ENCODE assay signal across 15 cellular contexts in the genomic region with DNA sequence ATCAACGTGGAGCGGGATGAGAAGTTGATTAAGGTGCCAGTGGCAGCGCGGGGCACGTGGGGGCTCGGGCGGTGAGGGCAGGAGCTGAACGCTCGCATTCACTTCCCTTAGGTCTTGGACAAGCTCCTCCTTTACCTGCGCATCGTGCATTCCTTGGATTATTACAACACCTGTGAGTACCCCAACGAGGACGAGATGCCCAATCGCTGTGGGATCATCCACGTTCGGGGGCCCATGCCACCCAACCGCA. TPM values are rescaled to one million over a fixed set of nuclear protein-coding genes. Genes with fewer than 3 reads are reported as not detected.
A peak's percentile ranks its signal among the peaks of the same experiment; 100 is the strongest.
DNase-seq lines count a peak whose midpoint lies in the region; ATAC-seq, FAIRE-seq and TF ChIP-seq lines count a peak whose summit lies in the region.
"Had no signal": no experiment of that assay in that cellular context is flagged by ENCODE, and none has a peak within 500 bp of the region (broad histone marks: within the 10 kb centered on the region; RNA-seq: fewer than 3 reads in every experiment).

No MANE protein-coding gene starts in this region.

- peaks cover 71% of the 10 kb centered on the region; the same call in 1 of the 2 replicates for H3K36me3 ChIP-seq in Loucy (ENCODE audit: insufficient read depth, low read length)
- peaks cover 26 to 51% of the 10 kb centered on the region in 2 experiments for H3K36me3 ChIP-seq in GM12878 (ENCODE audit: control insufficient read depth in 2 of 2, insufficient read depth in 2 of 2, low read length in 1 of 2)
- H3K36me3 ChIP-seq in osteoblast (ENCODE audit: insufficient read depth, low read length), result peaks cover 69% of the 10 kb centered on the region

- H3K36me3 Mint-ChIP-seq in T-helper 2 cell treated with Interferon-gamma antibody and Interleukin-4, amounts not matched to agents 5 μg/mL and 100 μg/mL, for 36 hours (ENCODE audit: low read depth), result peaks cover 63% of the 10 kb centered on the region

- intact Hi-C loops in GM12878 (cut with micrococcal nuclease; ENCODE audit: unreplicated experiment), result no loop called here

- SMC1A ChIA-PET in GM12878 (lab: Charles Lee; ENCODE audit: uncharacterized antibody, unreplicated experiment), result interaction anchor here (1.1 to 4.4 kb wide), 3 partner anchors 9 to 191 kb away, joined by 3 to 33 read pairs (median 3); no protein-coding TSS in a partner anchor

- in situ Hi-C loops in GM12878 (cut with MboI), result no loop called here

- no peaks in the 10 kb centered on the region for H3K9me2 ChIP-seq in Loucy (replicated peaks; ENCODE audit: low read depth, low read length)

- FAIRE-seq in GM12878 (lab: Jason Lieb, UNC), result no peak
- FAIRE-seq: A204.1, H54 had no signal

- H3K79me2 ChIP-seq in Loucy (ENCODE audit: insufficient read depth, low read length) (peaks cover 16% of the 10 kb centered on the region), GM12878 (ENCODE audit: control insufficient read depth, insufficient read depth, low read length) (peaks cover 18% of the 10 kb centered on the region), osteoblast (ENCODE audit: insufficient read depth, low read length) (peaks cover 60% of the 10 kb centered on the region)

- no peak for TF ChIP-seq EP300 in GM12878 (IDR thresholded peaks at IDR 0.05; ENCODE audit: borderline replicate concordance in 1 of 2, control insufficient read depth in 1 of 2, low read depth in 2 of 2, low read length in 2 of 2)

- 93% methylated on average over 12 of the region's 17 CpGs for WGBS in GM12878 (ENCODE audit: insufficient coverage, insufficient replicate concordance, low lambda C conversion rate, missing lambda C conversion rate)

- H3K4me1 ChIP-seq in Loucy (ENCODE audit: insufficient read depth, low read length, poor library complexity, severe bottlenecking), result peaks cover 28% of the 10 kb centered on the region
- peaks cover 30% of the 10 kb centered on the region for H3K4me1 ChIP-seq in GM12878 (ENCODE audit: control insufficient read depth, insufficient read depth, low read length)
- H3K4me1 ChIP-seq in osteoblast (ENCODE audit: insufficient read depth, low read length), result peaks cover 22% of the 10 kb centered on the region

- H3K9me3 Mint-ChIP-seq in T-helper 2 cell treated with Interferon-gamma antibody and Interleukin-4, amounts not matched to agents 5 μg/mL and 100 μg/mL, for 36 hours, result no peaks in the 10 kb centered on the region

- H3K9ac ChIP-seq in Loucy (ENCODE audit: low read depth, low read length, poor library complexity, severe bottlenecking) (peak overlapping the region; percentile 7), GM12878 (ENCODE audit: control insufficient read depth, insufficient read depth, low read length) (no peak overlapping the region)

- H3F3A ChIP-seq in Loucy (ENCODE audit: low read depth), result 0 out of 2 replicates have a peak, but pooled peaks cover 5% of the 10 kb centered on the region

- no peak for TF ChIP-seq POLR2A in GM12878 (IDR thresholded peaks at IDR 0.05; ENCODE audit: low read depth, low read length)

- H3K27me3 Mint-ChIP-seq in T-helper 2 cell treated with Interferon-gamma antibody and Interleukin-4, amounts not matched to agents 5 μg/mL and 100 μg/mL, for 36 hours (ENCODE audit: low read depth), result peaks cover 13% of the 10 kb centered on the region

- peak overlapping the region; percentile 29 for H3K4me2 ChIP-seq in Loucy (ENCODE audit: low read depth, low read length, poor library complexity, severe bottlenecking)
- peak overlapping the region; percentile 94 for H3K4me2 ChIP-seq in GM12878 (ENCODE audit: control insufficient read depth, insufficient read depth)
- no peak overlapping the region for H3K4me2 ChIP-seq in osteoblast (ENCODE audit: insufficient read depth, low read length)

- RAD21 ChIA-PET in GM12878 (lab: Charles Lee; ENCODE audit: unreplicated experiment), result interaction anchor here (0.5 to 1.9 kb wide), 3 partner anchors 12 to 34 kb away, joined by 5 to 7 read pairs (median 6); a partner anchor contains a TSS

- H3K4me3 Mint-ChIP-seq in T-helper 2 cell treated with Interferon-gamma antibody and Interleukin-4, amounts not matched to agents 5 μg/mL and 100 μg/mL, for 36 hours, result peak overlapping the region; percentile 88

- H4K20me1 ChIP-seq in Loucy (ENCODE audit: insufficient read depth, low read length, poor library complexity, severe bottlenecking), result peaks cover 43% of the 10 kb centered on the region
- H4K20me1 ChIP-seq in GM12878 (ENCODE audit: control insufficient read depth, insufficient read depth), result no peaks in the 10 kb centered on the region; the same call in 1 of the 2 replicates
- peaks cover 12% of the 10 kb centered on the region for H4K20me1 ChIP-seq in osteoblast (ENCODE audit: insufficient read depth, low read length)

- no peak for TF ChIP-seq CTCF in Loucy (conservative IDR thresholded peaks at IDR 0.05; ENCODE audit: low read length)
- no peak for TF ChIP-seq CTCF in GM12878 (IDR thresholded peaks at IDR 0.05 in 2 of 3, conservative IDR thresholded peaks at IDR 0.05 in 1 of 3; ENCODE audit: control insufficient read depth in 2 of 3, extremely low read depth in 1 of 3, insufficient read depth in 1 of 3, low read depth in 3 of 3, low read length in 3 of 3)
- TF ChIP-seq CTCF in osteoblast (IDR thresholded peaks at IDR 0.05; ENCODE audit: extremely low read depth, low read depth, low read length), result no peak

- POLR2A ChIA-PET in GM12878 (lab: Charles Lee), result interaction anchor here (0.5 to 6.7 kb wide), 5 partner anchors 11 to 139 kb away, joined by 3 to 131 read pairs (median 4); a partner anchor contains a TSS

- DNase-seq in T-helper 2 cell treated with Interferon-gamma antibody and Interleukin-4, amounts not matched to agents 5 μg/mL and 100 μg/mL, for 36 hours (ENCODE audit: low spot score), result no peak
- no peak for DNase-seq in T-helper 2 cell
- DNase-seq in GM12878 (ENCODE audit: low read depth, low spot score), result no peak
- DNase-seq in osteoblast (ENCODE audit: insufficient read length, low spot score, missing footprints), result peak; percentile 42
- DNase-seq in anterior cingulate cortex (lab: John Stamatoyannopoulos, UW), result no peak
- DNase-seq: DMS53, IMR-90, NCI-H1930, tibial artery had no signal

- peaks cover 34% of the 10 kb centered on the region for H3K4me1 Mint-ChIP-seq in T-helper 2 cell treated with Interferon-gamma antibody and Interleukin-4, amounts not matched to agents 5 μg/mL and 100 μg/mL, for 36 hours (ENCODE audit: low read depth)

- BruUV-seq in GM12878 (replicated peaks; lab: Mats Ljungman, UMichigan), result no TSS peak

- no peak for ATAC-seq in GM12878
- ATAC-seq in GM18517 (IDR thresholded peaks at IDR 0.05; ENCODE audit: unreplicated experiment), result no peak
- ATAC-seq in HG03342 (IDR thresholded peaks at IDR 0.05; ENCODE audit: unreplicated experiment), result no peak
- ATAC-seq: right cardiac atrium had no signal

- H3K27ac ChIP-seq in GM12878 (ENCODE audit: control insufficient read depth, insufficient read depth), result peak overlapping the region; percentile 66
- no peak overlapping the region for H3K27ac ChIP-seq in osteoblast (ENCODE audit: low read depth, low read length)
- H3K27ac ChIP-seq: tibial artery had no signal

- TF ChIP-seq RAD21 in GM12878 (IDR thresholded peaks at IDR 0.05; ENCODE audit: insufficient read depth, low read depth, low read length), result no peak

- H3K27ac Mint-ChIP-seq in T-helper 2 cell treated with Interferon-gamma antibody and Interleukin-4, amounts not matched to agents 5 μg/mL and 100 μg/mL, for 36 hours, result peak overlapping the region; percentile 94

- no peak overlapping the region for H2AFZ ChIP-seq in Loucy (ENCODE audit: low read length)
- no peak overlapping the region for H2AFZ ChIP-seq in GM12878 (ENCODE audit: control insufficient read depth, low read depth, low read length)
- H2AFZ ChIP-seq in osteoblast (ENCODE audit: low read length), result no peak overlapping the region

- H3K4me3 ChIP-seq in Loucy (ENCODE audit: low read length, poor library complexity, severe bottlenecking), result no peak overlapping the region
- no peak overlapping the region for H3K4me3 ChIP-seq in GM12878
- no peak overlapping the region for H3K4me3 ChIP-seq in osteoblast (ENCODE audit: insufficient read depth, low read length)
- H3K4me3 ChIP-seq: tibial artery had no signal

- H3K9me3 ChIP-seq in Loucy (ENCODE audit: insufficient read depth, low read depth, low read length) (no peaks in the 10 kb centered on the region), GM12878 (replicated peaks; ENCODE audit: control insufficient read depth, insufficient read depth, low read length) (no peaks in the 10 kb centered on the region), osteoblast (ENCODE audit: low read depth, low read length) (no peaks in the 10 kb centered on the region)
- H3K9me3 ChIP-seq: tibial artery had no signal

- CTCF ChIA-PET in GM12878 (lab: Yijun Ruan, JAX), result interaction anchor here (0.6 to 1.2 kb wide), 2 partner anchors 9 to 191 kb away, joined by 5 to 7 read pairs; no protein-coding TSS in a partner anchor

- H3K27me3 ChIP-seq in Loucy (ENCODE audit: insufficient read depth, low read length, poor library complexity, severe bottlenecking) (no peaks in the 10 kb centered on the region), GM12878 (replicated peaks in 1 of 2; ENCODE audit: control insufficient read depth in 2 of 2, insufficient read depth in 2 of 2, low read length in 1 of 2) (no peaks in the 10 kb centered on the region), osteoblast (ENCODE audit: insufficient read depth, low read length) (no peaks in the 10 kb centered on the region)
- H3K27me3 ChIP-seq: tibial artery had no signal

RNA-seq across cellular contexts. Expression of a gene that starts 2.7 kb away (rescaled TPM):
- 5.4 and 5.8 TPM in 2 replicates for total RNA-seq in GM12878 (2013; cell fraction: nucleolus; rRNA removed)
- 10.6 and 10.8 TPM in 2 replicates for total RNA-seq in GM12878 (2014; rRNA removed)
- 1.3 and 1.6 TPM in 2 replicates for total RNA-seq in GM12878 (2014; rRNA removed; fragmentation: Illumina TruSeq; extraction: Trizol)
- 4.7 and 5.6 TPM in 2 replicates for total RNA-seq in GM12878 (2021)
- not detected for polyA plus RNA-seq in GM12878 (2011; ENCODE audit: low read depth)
- 0.20 and 0.96 TPM in 2 replicates for polyA plus RNA-seq in GM12878 (2011; rRNA removed)
- polyA plus RNA-seq in GM12878 (2011; cell fraction: cytosol; rRNA removed), result 0.43 and 1.2 TPM in 2 replicates
- polyA plus RNA-seq in GM12878 (2011; cell fraction: nucleus; rRNA removed), result 1.9 and 2.5 TPM in 2 replicates
- polyA plus RNA-seq in GM12878 (2012), result 1.0 and 1.2 TPM in 2 replicates
- 0.48 and 0.75 TPM in 2 replicates for polyA plus RNA-seq in GM12878 (2014; fragmentation: Illumina TruSeq; extraction: Trizol)
- polyA plus RNA-seq in GM12878 (2014; fragmentation: Nextera tagmentation; extraction: Ambion mirVana), result under 1 TPM; 0.14 to 0.57 TPM
- polyA plus RNA-seq in GM12878 (2014; rRNA removed), result 7.2 and 9.7 TPM in 2 replicates
- 1 to 10 TPM; 4.0 to 4.6 TPM for polyA plus RNA-seq in GM12878 (2016; fragmentation: Nextera tagmentation; extraction: Ambion mirVana)
- polyA minus RNA-seq in GM12878 (2011; rRNA and poly(A)+ RNA removed), result 1.8 and 2.0 TPM in 2 replicates
- 1.2 TPM in 1 of 2 replicates, not detected in the other for polyA minus RNA-seq in GM12878 (2011; cell fraction: cytosol; rRNA and poly(A)+ RNA removed)
- polyA minus RNA-seq in GM12878 (2011; cell fraction: nucleus; rRNA and poly(A)+ RNA removed), result 5.0 and 8.5 TPM in 2 replicates
- total RNA-seq in osteoblast, result 4.7 and 5.8 TPM in 2 replicates

RNA-seq across cellular contexts. Expression of a gene that starts 8.8 kb away (rescaled TPM):
- total RNA-seq in GM12878 (2013; cell fraction: nucleolus; rRNA removed), result 7.2 and 9.2 TPM in 2 replicates
- total RNA-seq in GM12878 (2014; rRNA removed) (1.5 and 1.9 TPM in 2 replicates), GM12878 (2014; rRNA removed; fragmentation: Illumina TruSeq; extraction: Trizol) (0.72 and 0.74 TPM in 2 replicates), GM12878 (2021) (5.0 and 5.1 TPM in 2 replicates), osteoblast (under 0.01 TPM in 2 replicates)
- 0.52 TPM for polyA plus RNA-seq in GM12878 (2011; ENCODE audit: low read depth)
- polyA plus RNA-seq in GM12878 (2011; rRNA removed) (0.97 and 2.3 TPM in 2 replicates), GM12878 (2014; fragmentation: Illumina TruSeq; extraction: Trizol) (0.21 and 0.69 TPM in 2 replicates), GM12878 (2014; fragmentation: Nextera tagmentation; extraction: Ambion mirVana) (under 1 TPM in 1 of 2 experiments, not detected in 1; 0.07 TPM), GM12878 (2014; rRNA removed) (4.5 and 6.7 TPM in 2 replicates), GM12878 (2016; fragmentation: Nextera tagmentation; extraction: Ambion mirVana) (1 to 10 TPM; 2.3 to 2.5 TPM)
- polyA plus RNA-seq in GM12878 (2011; cell fraction: cytosol; rRNA removed), result 1.5 and 2.4 TPM in 2 replicates
- polyA plus RNA-seq in GM12878 (2011; cell fraction: nucleus; rRNA removed), result 18.9 and 19.2 TPM in 2 replicates
- 2.8 and 3.2 TPM in 2 replicates for polyA plus RNA-seq in GM12878 (2012)
- 0.59 and 1.2 TPM in 2 replicates for polyA minus RNA-seq in GM12878 (2011; rRNA and poly(A)+ RNA removed)
- polyA minus RNA-seq in GM12878 (2011; cell fraction: cytosol; rRNA and poly(A)+ RNA removed), result 0.42 and 1.5 TPM in 2 replicates
- 2.3 and 3.5 TPM in 2 replicates for polyA minus RNA-seq in GM12878 (2011; cell fraction: nucleus; rRNA and poly(A)+ RNA removed)
- total RNA-seq: IMR-90 had no signal

RNA-seq across cellular contexts. Expression of a gene that starts 12.0 kb away (rescaled TPM):
- 86.6 and 97.1 TPM in 2 replicates for total RNA-seq in GM12878 (2013; cell fraction: nucleolus; rRNA removed)
- total RNA-seq in GM12878 (2014; rRNA removed) (94.0 and 104 TPM in 2 replicates), GM12878 (2014; rRNA removed; fragmentation: Illumina TruSeq; extraction: Trizol) (58.3 and 67.6 TPM in 2 replicates), GM12878 (2021) (230 and 254 TPM in 2 replicates), osteoblast (31.2 and 42.0 TPM in 2 replicates)
- 170 TPM for polyA plus RNA-seq in GM12878 (2011; ENCODE audit: low read depth)
- polyA plus RNA-seq in GM12878 (2011; rRNA removed) (24.2 and 43.9 TPM in 2 replicates), GM12878 (2014; fragmentation: Illumina TruSeq; extraction: Trizol) (69.0 and 120 TPM in 2 replicates), GM12878 (2014; fragmentation: Nextera tagmentation; extraction: Ambion mirVana) (10 to 100 TPM; 11.1 to 33.6 TPM), GM12878 (2014; rRNA removed) (119 and 148 TPM in 2 replicates), GM12878 (2016; fragmentation: Nextera tagmentation; extraction: Ambion mirVana) (100 to 1,000 TPM; 187 to 189 TPM)
- 44.5 and 51.1 TPM in 2 replicates for polyA plus RNA-seq in GM12878 (2011; cell fraction: cytosol; rRNA removed)
- polyA plus RNA-seq in GM12878 (2011; cell fraction: nucleus; rRNA removed), result 387 and 494 TPM in 2 replicates
- 115 and 154 TPM in 2 replicates for polyA plus RNA-seq in GM12878 (2012)
- polyA minus RNA-seq in GM12878 (2011; rRNA and poly(A)+ RNA removed), result 31.1 and 33.8 TPM in 2 replicates
- polyA minus RNA-seq in GM12878 (2011; cell fraction: cytosol; rRNA and poly(A)+ RNA removed), result 38.4 and 40.6 TPM in 2 replicates
- 57.3 and 98.4 TPM in 2 replicates for polyA minus RNA-seq in GM12878 (2011; cell fraction: nucleus; rRNA and poly(A)+ RNA removed)

RNA-seq across cellular contexts. Expression of a gene that starts 19.7 kb away (rescaled TPM):
- total RNA-seq in GM12878 (2013; cell fraction: nucleolus; rRNA removed), result 23.7 and 24.0 TPM in 2 replicates
- total RNA-seq in GM12878 (2014; rRNA removed) (26.4 and 32.3 TPM in 2 replicates), GM12878 (2014; rRNA removed; fragmentation: Illumina TruSeq; extraction: Trizol) (15.4 and 16.2 TPM in 2 replicates), GM12878 (2021) (45.3 and 47.4 TPM in 2 replicates), osteoblast (115 TPM in 2 replicates)
- 10.0 TPM for polyA plus RNA-seq in GM12878 (2011; ENCODE audit: low read depth)
- polyA plus RNA-seq in GM12878 (2011; rRNA removed) (14.2 and 21.3 TPM in 2 replicates), GM12878 (2014; fragmentation: Illumina TruSeq; extraction: Trizol) (1.7 and 8.5 TPM in 2 replicates), GM12878 (2014; fragmentation: Nextera tagmentation; extraction: Ambion mirVana) (1 to 10 TPM; 2.5 to 7.1 TPM), GM12878 (2014; rRNA removed) (36.6 and 40.3 TPM in 2 replicates), GM12878 (2016; fragmentation: Nextera tagmentation; extraction: Ambion mirVana) (10 to 100 TPM; 29.7 to 36.5 TPM)
- polyA plus RNA-seq in GM12878 (2011; cell fraction: cytosol; rRNA removed), result 24.6 and 35.7 TPM in 2 replicates
- polyA plus RNA-seq in GM12878 (2011; cell fraction: nucleus; rRNA removed), result 37.9 and 42.2 TPM in 2 replicates
- polyA plus RNA-seq in GM12878 (2012), result 29.8 and 31.4 TPM in 2 replicates
- 12.7 and 22.8 TPM in 2 replicates for polyA minus RNA-seq in GM12878 (2011; rRNA and poly(A)+ RNA removed)
- polyA minus RNA-seq in GM12878 (2011; cell fraction: cytosol; rRNA and poly(A)+ RNA removed), result 7.1 and 9.1 TPM in 2 replicates
- 12.3 and 19.0 TPM in 2 replicates for polyA minus RNA-seq in GM12878 (2011; cell fraction: nucleus; rRNA and poly(A)+ RNA removed)

RNA-seq across cellular contexts. Expression of a gene that starts 34.3 kb away (rescaled TPM):
- total RNA-seq in GM12878 (2013; cell fraction: nucleolus; rRNA removed), result 21.5 and 26.6 TPM in 2 replicates
- 11.1 and 16.7 TPM in 2 replicates for total RNA-seq in GM12878 (2014; rRNA removed)
- total RNA-seq in GM12878 (2014; rRNA removed; fragmentation: Illumina TruSeq; extraction: Trizol), result 5.5 and 6.3 TPM in 2 replicates
- total RNA-seq in GM12878 (2021), result 16.5 and 18.5 TPM in 2 replicates
- polyA plus RNA-seq in GM12878 (2011; ENCODE audit: low read depth), result 3.9 TPM
- polyA plus RNA-seq in GM12878 (2011; rRNA removed), result 8.6 and 15.3 TPM in 2 replicates
- 14.5 and 20.6 TPM in 2 replicates for polyA plus RNA-seq in GM12878 (2011; cell fraction: cytosol; rRNA removed)
- 53.9 and 65.6 TPM in 2 replicates for polyA plus RNA-seq in GM12878 (2011; cell fraction: nucleus; rRNA removed)
- polyA plus RNA-seq in GM12878 (2012), result 11.3 and 13.5 TPM in 2 replicates
- 4.3 and 10.9 TPM in 2 replicates for polyA plus RNA-seq in GM12878 (2014; fragmentation: Illumina TruSeq; extraction: Trizol)
- polyA plus RNA-seq in GM12878 (2014; fragmentation: Nextera tagmentation; extraction: Ambion mirVana), result under 1 TPM; 0.24 to 0.35 TPM
- polyA plus RNA-seq in GM12878 (2014; rRNA removed), result 18.5 and 24.3 TPM in 2 replicates
- 1 to 10 TPM; 5.0 to 7.8 TPM for polyA plus RNA-seq in GM12878 (2016; fragmentation: Nextera tagmentation; extraction: Ambion mirVana)
- 7.6 and 16.3 TPM in 2 replicates for polyA minus RNA-seq in GM12878 (2011; rRNA and poly(A)+ RNA removed)
- 5.8 and 6.3 TPM in 2 replicates for polyA minus RNA-seq in GM12878 (2011; cell fraction: cytosol; rRNA and poly(A)+ RNA removed)
- 7.0 and 10.4 TPM in 2 replicates for polyA minus RNA-seq in GM12878 (2011; cell fraction: nucleus; rRNA and poly(A)+ RNA removed)
- total RNA-seq in osteoblast, result 19.5 and 20.0 TPM in 2 replicates
